Comparison of ENCODE assay signal across 1 cellular context in the genomic region with DNA sequence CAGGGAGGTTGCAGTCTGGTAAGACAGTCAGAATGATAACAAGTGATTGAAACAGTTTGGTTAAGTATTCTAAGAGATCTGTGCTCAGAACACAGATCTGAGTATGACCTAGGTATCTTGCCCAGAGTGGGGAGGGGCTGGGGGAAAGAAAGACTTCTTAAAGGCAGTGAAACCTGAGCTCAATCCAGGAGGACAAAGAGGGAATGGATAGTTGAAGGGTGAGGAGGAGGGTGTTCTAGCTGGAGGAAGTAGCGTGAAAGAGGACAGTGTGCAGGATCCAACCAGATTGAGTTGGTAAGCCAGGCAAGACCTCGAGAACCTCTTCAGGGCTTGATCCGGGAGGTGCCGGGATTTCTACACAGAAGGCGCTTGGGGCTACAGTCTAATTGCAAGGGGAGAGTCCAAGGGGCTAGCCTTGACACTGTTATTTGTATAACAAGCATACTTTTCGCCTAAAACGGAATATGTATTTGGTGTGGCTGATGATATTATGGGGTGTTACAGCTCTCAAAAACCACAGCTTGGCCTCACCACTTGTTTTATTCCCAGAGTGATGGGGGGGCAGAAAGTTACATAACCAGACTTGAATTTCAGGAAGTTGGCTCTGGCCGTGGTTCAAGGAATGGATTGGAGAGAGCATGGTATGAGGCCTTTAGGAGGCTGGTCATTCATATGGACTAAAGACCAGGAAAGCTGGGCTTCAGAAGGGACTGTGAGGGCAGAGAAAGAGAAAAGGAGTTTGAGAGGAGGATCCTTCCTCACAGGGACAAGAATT.
TF ChIP-seq lines count a peak whose summit lies in the region.

No MANE protein-coding gene starts in this region.

TF ChIP-seq in WTC11, 78 proteins besides CTCF, POLR2A, EP300 and RAD21 (continued from another document):
- TF ChIP-seq, protein P1, sequence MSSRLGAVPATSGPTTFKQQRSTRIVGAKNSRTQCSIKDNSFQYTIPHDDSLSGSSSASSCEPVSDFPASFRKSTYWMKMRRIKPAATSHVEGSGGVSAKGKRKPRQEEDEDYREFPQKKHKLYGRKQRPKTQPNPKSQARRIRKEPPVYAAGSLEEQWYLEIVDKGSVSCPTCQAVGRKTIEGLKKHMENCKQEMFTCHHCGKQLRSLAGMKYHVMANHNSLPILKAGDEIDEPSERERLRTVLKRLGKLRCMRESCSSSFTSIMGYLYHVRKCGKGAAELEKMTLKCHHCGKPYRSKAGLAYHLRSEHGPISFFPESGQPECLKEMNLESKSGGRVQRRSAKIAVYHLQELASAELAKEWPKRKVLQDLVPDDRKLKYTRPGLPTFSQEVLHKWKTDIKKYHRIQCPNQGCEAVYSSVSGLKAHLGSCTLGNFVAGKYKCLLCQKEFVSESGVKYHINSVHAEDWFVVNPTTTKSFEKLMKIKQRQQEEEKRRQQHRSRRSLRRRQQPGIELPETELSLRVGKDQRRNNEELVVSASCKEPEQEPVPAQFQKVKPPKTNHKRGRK (CRISPR knock-in tag; IDR thresholded peaks at IDR 0.05; ENCODE audit: borderline replicate concordance), result no peak
- TF ChIP-seq ZNF232 (CRISPR knock-in tag; IDR thresholded peaks at IDR 0.05) (no peak), SP1 (CRISPR knock-in tag; conservative IDR thresholded peaks at IDR 0.05) (no peak)
